ENCODE assay signal across 1 cellular context in genomic region chr5:154683101-154683757, GRCh38.
TF ChIP-seq lines count a peak whose summit lies in the region.

No MANE protein-coding gene starts in this region.

TF ChIP-seq in WTC11, 78 proteins besides CTCF, POLR2A, EP300 and RAD21 (continued from another document):
- TF ChIP-seq ZBTB43 (CRISPR knock-in tag; IDR thresholded peaks at IDR 0.05) (no peak), SMAD3 (CRISPR knock-in tag; IDR thresholded peaks at IDR 0.05; ENCODE audit: borderline replicate concordance) (no peak), ZNF138 (CRISPR knock-in tag; conservative IDR thresholded peaks at IDR 0.05) (no peak)
